31 cellular contexts compared by ENCODE assay signal in genomic region chr19:14449321-14449720, GRCh38. TPM values are rescaled to one million over a fixed set of nuclear protein-coding genes. Genes with fewer than 3 reads are reported as not detected.
DNase-seq lines count a peak whose midpoint lies in the region; ATAC-seq and TF ChIP-seq lines count a peak whose summit lies in the region.
"Had no signal": no experiment of that assay in that cellular context is flagged by ENCODE, and none has a peak within 500 bp of the region (broad histone marks: within the 10 kb centered on the region; RNA-seq: fewer than 3 reads in every experiment).

No MANE protein-coding gene starts in this region.

- H3K27me3 ChIP-seq in PC-9 (ENCODE audit: insufficient read depth, low read depth) (no peaks in the 10 kb centered on the region), colonic mucosa (no peaks in the 10 kb centered on the region)
- H3K27me3 ChIP-seq: ovary, spleen had no signal

- H3K4me2 ChIP-seq in PC-9, result no peak overlapping the region

- H3K27ac Mint-ChIP-seq in activated naive CD4-positive, alpha-beta T cell treated with anti-CD3 and anti-CD28 coated beads, Interleukin-2, amount 50 U/mL, for 24 hours, result peak overlapping the region; percentile 76
- H3K27ac Mint-ChIP-seq: activated CD4-positive, alpha-beta T cell treated with anti-CD3 and anti-CD28 coated beads for 36 hours had no signal

- POLR2A ChIA-PET in PC-9 (lab: Charles Lee; ENCODE audit: unreplicated experiment), result no interaction called here

- H3K36me3 Mint-ChIP-seq in activated naive CD4-positive, alpha-beta T cell treated with anti-CD3 and anti-CD28 coated beads, Interleukin-2, amount 50 U/mL, for 24 hours, result peaks cover 14% of the 10 kb centered on the region

- H3K79me2 ChIP-seq in PC-9 (ENCODE audit: low read depth), result no peaks in the 10 kb centered on the region

- ATAC-seq in left ventricle myocardium superior, result no peak
- ATAC-seq: activated CD4-positive, alpha-beta T cell treated with anti-CD3 and anti-CD28 coated beads for 36 hours; left colon; stimulated activated naive CD8-positive, alpha-beta T cell treated with anti-CD3 and anti-CD28 coated beads, Interleukin-15, Interleukin-2, amounts not matched to agents 100 U/mL and 50 U/mL, for 24 hours had no signal

- H3F3A ChIP-seq in PC-9 (ENCODE audit: insufficient read depth, low read depth), result peaks cover 28% of the 10 kb centered on the region

- no peaks in the 10 kb centered on the region for H3K9me2 ChIP-seq in PC-9 (ENCODE audit: insufficient read depth)

- no peaks in the 10 kb centered on the region for H3K9me3 Mint-ChIP-seq in activated naive CD4-positive, alpha-beta T cell treated with anti-CD3 and anti-CD28 coated beads, Interleukin-2, amount 50 U/mL, for 24 hours

- H3K9ac ChIP-seq in colonic mucosa (ENCODE audit: low read depth in 2 of 2, low read length in 2 of 2), result no peak overlapping the region

- H2AFZ ChIP-seq in PC-9, result no peak overlapping the region

- H4K20me1 ChIP-seq in PC-9 (ENCODE audit: insufficient read depth), result peaks cover 24% of the 10 kb centered on the region

- H3K4me1 ChIP-seq in PC-9 (replicated peaks; ENCODE audit: insufficient read depth) (no peaks in the 10 kb centered on the region), colonic mucosa (no peaks in the 10 kb centered on the region)

- DNase-seq in activated naive CD4-positive, alpha-beta T cell (lab: John Stamatoyannopoulos, UW), result no peak
- DNase-seq in PC-9 (peak in 1 of 2 experiments; percentile 62), epithelial cell of prostate (ENCODE audit: low read depth, low spot score) (peak; percentile 26), DMS53 treated with DMSO at 0.1 percent for 48 hours (lab: John Stamatoyannopoulos, UW; ENCODE audit: unreplicated experiment) (no peak), left ventricle myocardium superior (no peak), DMS 273 (lab: John Stamatoyannopoulos, UW; ENCODE audit: unreplicated experiment) (no peak), colonic mucosa (no peak)
- DNase-seq: activated CD4-positive, alpha-beta T cell treated with anti-CD3 and anti-CD28 coated beads for 36 hours; activated CD8-positive, alpha-beta memory T cell treated with anti-CD3 and anti-CD28 coated beads for 24 hours; activated gamma-delta T cell treated with Interleukin-2 at 50 U/mL for 16 hours; activated T-cell treated with anti-CD3 and anti-CD28 coated beads, Interleukin-2, amount 50 U/mL, for 1 hour; dermis blood vessel endothelial cell; DMS153; H7; Karpas-422; left colon; NCI-H1436; NCI-H2081 treated with DMSO at 0.1 percent for 48 hours; NCI-H226; NCI-H526 treated with DMSO at 0.1 percent for 48 hours; NK-92 treated with Interleukin-12 subunit alpha and Interleukin-12 subunit beta, amount 100 ng/mL, for 24 hours; ovary; SHP77 treated with DMSO at 0.1 percent for 48 hours; spleen; stimulated activated CD4-positive, alpha-beta T cell treated with anti-CD3 and anti-CD28 coated beads, Interleukin-2, amount 100 ng/mL, for 24 hours; stimulated activated naive CD8-positive, alpha-beta T cell treated with anti-CD3 and anti-CD28 coated beads, Interleukin-15, Interleukin-2, amounts not matched to agents 100 U/mL and 50 U/mL, for 24 hours had no signal

- H3K36me3 ChIP-seq in PC-9 (ENCODE audit: low read depth), result peaks cover 55% of the 10 kb centered on the region
- H3K36me3 ChIP-seq in colonic mucosa, result no peaks in the 10 kb centered on the region
- H3K36me3 ChIP-seq: ovary had no signal

- no peak overlapping the region for H3K4me3 Mint-ChIP-seq in activated naive CD4-positive, alpha-beta T cell treated with anti-CD3 and anti-CD28 coated beads, Interleukin-2, amount 50 U/mL, for 24 hours
- H3K4me3 Mint-ChIP-seq: activated CD4-positive, alpha-beta T cell treated with anti-CD3 and anti-CD28 coated beads for 36 hours; neural crest cell had no signal

- H3K9me3 ChIP-seq in PC-9 (ENCODE audit: insufficient read depth, low read depth) (no peaks in the 10 kb centered on the region), colonic mucosa (no peaks in the 10 kb centered on the region)
- H3K9me3 ChIP-seq: ovary, spleen had no signal

- H3K4me3 ChIP-seq in PC-9 (no peak overlapping the region), colonic mucosa (no peak overlapping the region)
- H3K4me3 ChIP-seq: ovary, spleen had no signal

- no TSS peak for BruUV-seq in PC-9 (replicated peaks; lab: Mats Ljungman, UMichigan)

- no peaks in the 10 kb centered on the region for H3K27me3 Mint-ChIP-seq in activated naive CD4-positive, alpha-beta T cell treated with anti-CD3 and anti-CD28 coated beads, Interleukin-2, amount 50 U/mL, for 24 hours
- H3K27me3 Mint-ChIP-seq: activated CD4-positive, alpha-beta T cell treated with anti-CD3 and anti-CD28 coated beads for 36 hours had no signal

- CTCF ChIA-PET in PC-9 (lab: Charles Lee), result no interaction called here

- H3K27ac ChIP-seq in PC-9 (0 out of 2 replicates have a peak overlapping the region, but pooled peaks have one; percentile 31), epithelial cell of prostate (peak overlapping the region; percentile 57), colonic mucosa (no peak overlapping the region)
- H3K27ac ChIP-seq: ovary, spleen, VCaP had no signal

- intact Hi-C loops in PC-9 (cut with micrococcal nuclease; ENCODE audit: unreplicated experiment) (no loop called here), left ventricle myocardium superior (cut with micrococcal nuclease) (no loop called here), colonic mucosa (cut with DNase I) (no loop called here)

- peaks cover 23% of the 10 kb centered on the region for H3K4me1 Mint-ChIP-seq in activated naive CD4-positive, alpha-beta T cell treated with anti-CD3 and anti-CD28 coated beads, Interleukin-2, amount 50 U/mL, for 24 hours
- H3K4me1 Mint-ChIP-seq: neural crest cell had no signal

- TF ChIP-seq CTCF in PC-9 (conservative IDR thresholded peaks at IDR 0.05) (no peak), colonic mucosa (IDR thresholded peaks at IDR 0.05) (no peak)

RNA-seq across cellular contexts. Expression of gene PKN1, which starts 16.2 kb away (rescaled TPM):
- total RNA-seq in PC-9 (2021) (257 and 417 TPM in 2 replicates), left ventricle myocardium superior (162 TPM), colonic mucosa (10 to 100 TPM; 35.9 to 37.5 TPM)

RNA-seq across cellular contexts. Expression of gene PTGER1, which starts 25.8 kb away (rescaled TPM):
- total RNA-seq in PC-9 (2021), result 1.4 TPM in 2 replicates
- not detected for total RNA-seq in left ventricle myocardium superior
- total RNA-seq in colonic mucosa, result under 1 TPM; 0.35 to 0.72 TPM
- total RNA-seq: A673, temporal lobe had no signal

RNA-seq across cellular contexts. Expression of gene DDX39A, which starts 30.2 kb away (rescaled TPM):
- total RNA-seq in PC-9 (2021), result 66.5 and 67.4 TPM in 2 replicates
- 32.4 TPM for total RNA-seq in left ventricle myocardium superior
- 100 to 1,000 TPM in 1 of 2 donors, 10 to 100 TPM in 1; 55.2 to 160 TPM for total RNA-seq in colonic mucosa

RNA-seq across cellular contexts. Expression of gene GIPC1, which starts 46.6 kb away (rescaled TPM):
- total RNA-seq in PC-9 (2021) (205 and 259 TPM in 2 replicates), left ventricle myocardium superior (55.9 TPM), colonic mucosa (100 to 1,000 TPM; 281 to 404 TPM)
